8 cellular contexts compared by ENCODE assay signal in the genomic region with DNA sequence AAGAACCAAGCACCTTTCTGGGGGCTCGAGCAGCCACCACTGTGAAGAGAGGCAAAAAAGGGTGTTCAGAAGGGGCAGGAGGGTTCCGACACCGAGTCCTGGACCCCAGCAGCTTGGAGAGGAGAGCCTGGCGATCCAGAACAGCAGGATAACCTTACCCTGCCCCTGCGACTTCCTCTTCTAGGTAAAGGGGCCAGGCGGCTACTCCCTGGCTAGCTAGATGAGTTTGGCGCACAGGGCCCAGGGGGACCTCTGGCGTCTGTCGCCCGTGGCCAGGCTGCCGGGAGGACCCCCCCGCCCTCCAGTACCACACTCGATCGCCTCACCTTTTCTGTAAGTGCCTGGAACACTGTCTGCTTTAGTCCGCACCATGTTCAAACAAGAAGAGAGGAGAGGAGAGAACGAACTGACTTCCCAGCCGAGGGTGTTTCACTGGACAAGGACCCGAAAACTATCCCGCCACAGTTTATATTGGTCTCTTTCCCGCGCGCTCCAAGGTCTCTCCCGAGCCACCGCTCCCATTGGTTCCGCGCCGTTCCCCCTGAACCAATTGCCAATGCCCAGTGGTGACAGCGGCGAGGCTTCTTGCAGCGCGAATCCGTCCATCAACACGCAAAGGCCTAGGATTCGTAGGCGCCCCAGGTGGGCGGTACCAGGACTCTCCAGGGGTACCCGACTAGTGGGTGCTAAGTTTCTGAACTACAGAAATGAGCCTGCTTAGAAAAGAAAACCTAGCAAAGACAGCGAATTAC. TPM values are rescaled to one million over a fixed set of nuclear protein-coding genes. Genes with fewer than 3 reads are reported as not detected.
A peak's percentile ranks its signal among the peaks of the same experiment; 100 is the strongest.
DNase-seq lines count a peak whose midpoint lies in the region; ATAC-seq and TF ChIP-seq lines count a peak whose summit lies in the region.

A gene with protein sequence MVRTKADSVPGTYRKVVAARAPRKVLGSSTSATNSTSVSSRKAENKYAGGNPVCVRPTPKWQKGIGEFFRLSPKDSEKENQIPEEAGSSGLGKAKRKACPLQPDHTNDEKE (minus strand): TSS at position 442 of the 752 bp plus-strand sequence. CDS start 70 bp downstream, at position 372.

- H3K9me3 ChIP-seq in spleen = no peaks in the 10 kb centered on the region

- no peaks in the 10 kb centered on the region for H3K27me3 ChIP-seq in spleen (replicated peaks in 1 of 7)

- H3K36me3 ChIP-seq in spleen = no peaks in the 10 kb centered on the region

- peak within 1 kb of the TSS; percentile 46 to 86 (median 64) for H3K4me3 ChIP-seq in spleen

- H3K4me1 Mint-ChIP-seq in activated B cell treated with CpG ODN at 0.5 μM for 24 hours = peaks cover 20% of the 10 kb centered on the region

- TF ChIP-seq CTCF in activated B cell treated with CpG ODN at 0.5 μM for 24 hours (IDR thresholded peaks at IDR 0.05) (no peak), spleen (IDR thresholded peaks at IDR 0.05 in 8 of 11, conservative IDR thresholded peaks at IDR 0.05 in 3 of 11) (peak in 3 of 11 experiments; percentile 19 to 25 (median 21))

- CTCF ChIA-PET in activated B cell treated with CpG ODN at 0.5 μM for 24 hours (lab: Charles Lee) = no interaction called here

- H3K27ac ChIP-seq in spleen = peak within 1 kb of the TSS in 4 of 8 donors; percentile 6 to 75 (median 28)

- H3K4me3 Mint-ChIP-seq in activated B cell treated with CpG ODN at 0.5 μM for 24 hours = peak within 1 kb of the TSS; percentile 92

- intact Hi-C loops in activated B cell treated with CpG ODN at 0.5 μM for 24 hours (cut with micrococcal nuclease) (loop anchor here (1.0 to 10.0 kb wide), 4 partner anchors 25 to 924 kb away; a partner anchor contains a TSS), spleen (cut with DNase I; ENCODE audit: low total_unique reads) (no loop called here)

- no peaks in the 10 kb centered on the region for H3K27me3 Mint-ChIP-seq in activated B cell treated with CpG ODN at 0.5 μM for 24 hours

- TF ChIP-seq POLR2A in spleen (IDR thresholded peaks at IDR 0.05) = no peak

- POLR2A ChIA-PET in activated B cell treated with CpG ODN at 0.5 μM for 24 hours (lab: Charles Lee) = no interaction called here

- DNase-seq in AG20443 (ENCODE audit: low spot score) = peak; percentile 98
- DNase-seq in NCI-H345 treated with DMSO at 0.1 percent for 48 hours (lab: John Stamatoyannopoulos, UW; ENCODE audit: unreplicated experiment) = peak; percentile 81
- peak; percentile 74 for DNase-seq in activated B cell treated with CpG ODN at 0.5 μM for 24 hours
- peak; percentile 86 for DNase-seq in central memory CD4-positive, alpha-beta T cell
- peak; percentile 93 for DNase-seq in inferior parietal cortex (ENCODE audit: extremely low spot score)
- DNase-seq in spleen = peak; percentile 98

- 0 to 1% (median 1%) methylated on average over 31 to 38 of the region's 38 CpGs for WGBS in spleen, 5 donors

- H3K4me1 ChIP-seq in spleen = peaks cover 0 to 37% (median 16%) of the 10 kb centered on the region in 6 donors

- H3K36me3 Mint-ChIP-seq in activated B cell treated with CpG ODN at 0.5 μM for 24 hours (ENCODE audit: low read depth) = peaks cover 3% of the 10 kb centered on the region

- H3K27ac Mint-ChIP-seq in activated B cell treated with CpG ODN at 0.5 μM for 24 hours = peak within 1 kb of the TSS; percentile 44

- peak; percentile 98 for ATAC-seq in GM19035 (IDR thresholded peaks at IDR 0.05; ENCODE audit: unreplicated experiment)
- peak; percentile 97 for ATAC-seq in HG03342 (IDR thresholded peaks at IDR 0.05; ENCODE audit: unreplicated experiment)
- peak; percentile 100 for ATAC-seq in activated B cell treated with CpG ODN at 0.5 μM for 24 hours (ENCODE audit: low read depth)

- H3K9me3 Mint-ChIP-seq in activated B cell treated with CpG ODN at 0.5 μM for 24 hours = no peaks in the 10 kb centered on the region

RNA-seq across cellular contexts. Expression of the gene that starts here (rescaled TPM):
- total RNA-seq in activated B cell treated with CpG ODN at 0.5 μM for 24 hours (2.0 and 3.9 TPM in 2 replicates), spleen (10 to 100 TPM in 1 of 7 donors, 1 to 10 TPM in 6; 1.7 to 11.0 (median 5.8) TPM)
- 10 to 100 TPM; 12.3 to 83.3 (median 26.5) TPM for polyA plus RNA-seq in spleen
